In genomic region chr3:64898941-64899340, GRCh38 we compare ENCODE assay signal across 21 cellular contexts.
"Had no signal": no experiment of that assay in that cellular context is flagged by ENCODE, and none has a peak within 500 bp of the region (broad histone marks: within the 10 kb centered on the region; RNA-seq: fewer than 3 reads in every experiment).

No MANE protein-coding gene starts in this region.

- H3K9me3 ChIP-seq: Peyer's patch, SJSA1 had no signal

- H3K4me1 ChIP-seq: Peyer's patch, SJSA1 had no signal

- H3K4me3 ChIP-seq: Peyer's patch, SJSA1 had no signal

- H3K27ac ChIP-seq: brain microvascular endothelial cell, Peyer's patch, RWPE1, SJSA1 had no signal

- H3K36me3 ChIP-seq: brain microvascular endothelial cell, Peyer's patch, SJSA1 had no signal

- ATAC-seq: activated CD4-positive, CD25-positive, alpha-beta regulatory T cell treated with anti-CD3 and anti-CD28 coated beads, Interleukin-2, amount 50 U/mL, for 24 hours; activated CD8-positive, alpha-beta T cell treated with anti-CD3 and anti-CD28 coated beads, Interleukin-2, amount 10 ng/mL, durations not matched to agents 7 days and 5 days; SK-N-SH treated with all-trans-retinoic acid at 6 μM for 48 hours had no signal

- DNase-seq: activated CD4-positive, alpha-beta T cell treated with anti-CD3 and anti-CD28 coated beads for 4 hours; activated CD8-positive, alpha-beta memory T cell treated with anti-CD3 and anti-CD28 coated beads, Interleukin-2, amount 50 U/mL, for 48 hours; activated CD8-positive, alpha-beta T cell treated with anti-CD3 and anti-CD28 coated beads, Interleukin-2, amount 10 ng/mL, durations not matched to agents 7 days and 5 days; activated effector memory CD4-positive, alpha-beta T cell treated with anti-CD3 and anti-CD28 coated beads, Interleukin-2, amount 50 U/mL, for 16 hours; activated naive CD4-positive, alpha-beta T cell treated with anti-CD3 and anti-CD28 coated beads for 36 hours; activated T-cell treated with anti-CD3 and anti-CD28 coated beads, Interleukin-2, amount 50 U/mL, for 1 hour; brain microvascular endothelial cell; cerebellar nuclear complex; NCI-H1048; NCI-H146; NCI-H187 treated with DMSO at 0.1 percent for 48 hours; NCI-H2081 treated with DMSO at 0.1 percent for 48 hours; NCI-H446; NCI-H524; Peyer's patch; SHP77; SW 1271 had no signal

- H3K27me3 ChIP-seq: brain microvascular endothelial cell, Peyer's patch, SJSA1 had no signal
